Comparison of ENCODE assay signal across 1 cellular context in the genomic region with DNA sequence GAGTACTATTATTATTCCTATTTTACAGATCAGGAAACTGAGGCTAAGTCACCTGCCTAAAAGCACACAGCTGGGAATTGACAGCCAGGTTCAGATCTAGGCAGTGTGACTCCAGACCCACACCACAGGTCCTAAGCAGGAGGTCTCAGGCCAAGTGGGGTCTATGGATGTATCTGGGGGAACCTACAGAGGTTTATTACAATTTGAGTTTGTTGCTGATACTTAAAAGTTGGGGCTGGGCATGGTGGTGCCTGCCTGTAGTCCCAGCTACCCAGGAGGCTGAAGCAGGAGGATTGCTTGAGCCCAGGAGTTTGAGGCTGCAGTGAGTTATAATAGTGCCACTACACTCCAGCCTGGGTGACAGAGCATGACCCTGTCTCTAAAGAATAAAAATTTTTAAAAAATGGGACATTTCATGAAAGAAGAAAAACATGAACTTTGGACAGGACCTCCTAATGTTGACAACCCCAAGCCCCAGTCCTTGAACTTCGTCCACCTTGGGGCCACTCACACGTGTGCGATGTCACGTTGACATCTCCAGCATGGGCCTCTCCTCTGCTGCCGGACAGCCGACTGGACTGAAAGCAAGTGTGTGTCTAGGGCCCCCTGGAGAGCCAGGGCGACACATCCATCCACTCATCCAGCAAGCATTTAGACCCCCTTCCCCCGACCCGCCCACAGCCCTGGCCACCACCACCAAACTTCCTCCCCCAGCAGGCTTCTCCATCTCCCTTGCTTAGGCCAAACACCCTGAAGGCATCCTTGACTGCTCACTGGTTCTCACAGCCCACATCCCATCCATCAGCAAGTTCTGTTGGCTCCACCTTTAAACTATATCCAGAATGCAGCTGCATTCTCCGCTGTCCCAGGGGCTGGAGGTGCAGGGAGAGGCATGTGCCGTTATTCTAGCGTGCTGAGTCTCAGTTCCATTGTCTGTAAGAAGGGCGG.
A peak's percentile ranks its signal among the peaks of the same experiment; 100 is the strongest.
TF ChIP-seq lines count a peak whose summit lies in the region.

No MANE protein-coding gene starts in this region.

TF ChIP-seq in HepG2, 621 proteins besides CTCF, POLR2A, EP300 and RAD21 (continued from another document and continues in another):
- TF ChIP-seq, protein P1, sequence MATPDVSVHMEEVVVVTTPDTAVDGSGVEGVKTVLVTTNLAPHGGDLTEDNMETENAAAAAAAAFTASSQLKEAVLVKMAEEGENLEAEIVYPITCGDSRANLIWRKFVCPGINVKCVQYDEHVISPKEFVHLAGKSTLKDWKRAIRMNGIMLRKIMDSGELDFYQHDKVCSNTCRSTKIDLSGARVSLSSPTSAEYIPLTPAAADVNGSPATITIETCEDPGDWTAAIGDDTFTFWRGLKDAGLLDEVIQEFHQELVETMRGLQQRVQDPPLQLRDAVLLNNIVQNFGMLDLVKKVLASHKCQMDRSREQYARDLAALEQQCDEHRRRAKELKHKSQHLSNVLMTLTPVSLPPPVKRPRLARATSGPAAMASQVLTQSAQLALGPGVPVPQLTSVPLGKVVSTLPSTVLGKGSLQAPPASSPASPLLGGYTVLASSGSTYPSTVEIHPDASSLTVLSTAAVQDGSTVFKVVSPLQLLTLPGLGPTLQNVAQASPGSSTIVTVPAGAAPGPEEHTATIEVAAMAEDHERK (CRISPR knock-in tag; IDR thresholded peaks at IDR 0.05; ENCODE audit: low read depth): peak; percentile 52; the same call in 1 of the 2 replicates
- TF ChIP-seq RXRB (CRISPR knock-in tag; IDR thresholded peaks at IDR 0.05; ENCODE audit: borderline replicate concordance) (peak; percentile 99), SIN3A (IDR thresholded peaks at IDR 0.05; ENCODE audit: borderline replicate concordance, low read depth, low read length) (peak; percentile 89; the same call in 1 of the 2 replicates), ZNF766 (CRISPR knock-in tag; IDR thresholded peaks at IDR 0.05; ENCODE audit: borderline replicate concordance) (no peak; the same call in 1 of the 2 replicates), ZNF709 (CRISPR knock-in tag; IDR thresholded peaks at IDR 0.05) (no peak), HOXA5 (CRISPR knock-in tag; IDR thresholded peaks at IDR 0.05) (peak; percentile 94), ZNF652 (CRISPR knock-in tag; IDR thresholded peaks at IDR 0.05; ENCODE audit: borderline replicate concordance, low read depth) (peak; percentile 64; the same call in 1 of the 2 replicates), PAWR (CRISPR knock-in tag; IDR thresholded peaks at IDR 0.05; ENCODE audit: borderline replicate concordance) (peak; percentile 38; the same call in 1 of the 2 replicates), AGO2 (optimal IDR thresholded peaks at IDR 0.05; ENCODE audit: low read depth, low read length) (no peak), RNF2 (conservative IDR thresholded peaks at IDR 0.05; ENCODE audit: low read depth) (peak; percentile 32; the same call in 1 of the 2 replicates), FOSL2 (CRISPR knock-in tag; IDR thresholded peaks at IDR 0.05) (peak; percentile 93), PHF20 (CRISPR knock-in tag; IDR thresholded peaks at IDR 0.05) (peak; percentile 40; the same call in 1 of the 2 replicates), ONECUT2 (CRISPR knock-in tag; IDR thresholded peaks at IDR 0.05) (no peak; the same call in 1 of the 2 replicates), ZNF343 (CRISPR knock-in tag; IDR thresholded peaks at IDR 0.05) (0 out of 2 replicates have a peak, but pooled peaks have one; percentile 56), SP5 (CRISPR knock-in tag; IDR thresholded peaks at IDR 0.05; ENCODE audit: borderline replicate concordance, low read depth) (peak; percentile 98), HES4 (CRISPR knock-in tag; IDR thresholded peaks at IDR 0.05; ENCODE audit: borderline replicate concordance) (peak; percentile 86), ZNF331 (CRISPR knock-in tag; IDR thresholded peaks at IDR 0.05) (peak; percentile 96), ZNF543 (CRISPR knock-in tag; IDR thresholded peaks at IDR 0.05) (peak; percentile 89), ETV6 (CRISPR knock-in tag; conservative IDR thresholded peaks at IDR 0.05) (0 out of 2 replicates have a peak, but pooled peaks have one; percentile 58), FOXA3 (CRISPR knock-in tag; IDR thresholded peaks at IDR 0.05) (peak; percentile 98)
- TF ChIP-seq, protein P2, sequence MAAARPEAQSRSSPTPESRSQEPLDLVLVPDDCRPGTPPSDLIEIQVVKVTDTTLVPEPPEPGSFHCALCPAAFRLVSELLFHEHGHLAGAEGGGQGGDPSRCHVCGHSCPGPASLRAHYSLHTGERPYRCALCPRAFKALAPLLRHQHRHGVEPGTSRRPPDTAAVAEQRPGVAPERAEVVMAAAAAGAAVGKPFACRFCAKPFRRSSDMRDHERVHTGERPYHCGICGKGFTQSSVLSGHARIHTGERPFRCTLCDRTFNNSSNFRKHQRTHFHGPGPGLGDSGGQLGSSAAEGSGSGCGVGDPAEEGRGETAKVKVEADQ (CRISPR knock-in tag; IDR thresholded peaks at IDR 0.05; ENCODE audit: borderline replicate concordance): peak; percentile 90
- TF ChIP-seq, protein P3, sequence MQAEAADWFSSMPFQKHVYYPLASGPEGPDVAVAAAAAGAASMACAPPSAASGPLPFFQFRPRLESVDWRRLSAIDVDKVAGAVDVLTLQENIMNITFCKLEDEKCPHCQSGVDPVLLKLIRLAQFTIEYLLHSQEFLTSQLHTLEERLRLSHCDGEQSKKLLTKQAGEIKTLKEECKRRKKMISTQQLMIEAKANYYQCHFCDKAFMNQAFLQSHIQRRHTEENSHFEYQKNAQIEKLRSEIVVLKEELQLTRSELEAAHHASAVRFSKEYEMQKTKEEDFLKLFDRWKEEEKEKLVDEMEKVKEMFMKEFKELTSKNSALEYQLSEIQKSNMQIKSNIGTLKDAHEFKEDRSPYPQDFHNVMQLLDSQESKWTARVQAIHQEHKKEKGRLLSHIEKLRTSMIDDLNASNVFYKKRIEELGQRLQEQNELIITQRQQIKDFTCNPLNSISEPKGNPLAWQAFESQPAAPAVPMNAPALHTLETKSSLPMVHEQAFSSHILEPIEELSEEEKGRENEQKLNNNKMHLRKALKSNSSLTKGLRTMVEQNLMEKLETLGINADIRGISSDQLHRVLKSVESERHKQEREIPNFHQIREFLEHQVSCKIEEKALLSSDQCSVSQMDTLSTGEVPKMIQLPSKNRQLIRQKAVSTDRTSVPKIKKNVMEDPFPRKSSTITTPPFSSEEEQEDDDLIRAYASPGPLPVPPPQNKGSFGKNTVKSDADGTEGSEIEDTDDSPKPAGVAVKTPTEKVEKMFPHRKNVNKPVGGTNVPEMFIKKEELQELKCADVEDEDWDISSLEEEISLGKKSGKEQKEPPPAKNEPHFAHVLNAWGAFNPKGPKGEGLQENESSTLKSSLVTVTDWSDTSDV (CRISPR knock-in tag; IDR thresholded peaks at IDR 0.05): no peak
- TF ChIP-seq, protein P4, sequence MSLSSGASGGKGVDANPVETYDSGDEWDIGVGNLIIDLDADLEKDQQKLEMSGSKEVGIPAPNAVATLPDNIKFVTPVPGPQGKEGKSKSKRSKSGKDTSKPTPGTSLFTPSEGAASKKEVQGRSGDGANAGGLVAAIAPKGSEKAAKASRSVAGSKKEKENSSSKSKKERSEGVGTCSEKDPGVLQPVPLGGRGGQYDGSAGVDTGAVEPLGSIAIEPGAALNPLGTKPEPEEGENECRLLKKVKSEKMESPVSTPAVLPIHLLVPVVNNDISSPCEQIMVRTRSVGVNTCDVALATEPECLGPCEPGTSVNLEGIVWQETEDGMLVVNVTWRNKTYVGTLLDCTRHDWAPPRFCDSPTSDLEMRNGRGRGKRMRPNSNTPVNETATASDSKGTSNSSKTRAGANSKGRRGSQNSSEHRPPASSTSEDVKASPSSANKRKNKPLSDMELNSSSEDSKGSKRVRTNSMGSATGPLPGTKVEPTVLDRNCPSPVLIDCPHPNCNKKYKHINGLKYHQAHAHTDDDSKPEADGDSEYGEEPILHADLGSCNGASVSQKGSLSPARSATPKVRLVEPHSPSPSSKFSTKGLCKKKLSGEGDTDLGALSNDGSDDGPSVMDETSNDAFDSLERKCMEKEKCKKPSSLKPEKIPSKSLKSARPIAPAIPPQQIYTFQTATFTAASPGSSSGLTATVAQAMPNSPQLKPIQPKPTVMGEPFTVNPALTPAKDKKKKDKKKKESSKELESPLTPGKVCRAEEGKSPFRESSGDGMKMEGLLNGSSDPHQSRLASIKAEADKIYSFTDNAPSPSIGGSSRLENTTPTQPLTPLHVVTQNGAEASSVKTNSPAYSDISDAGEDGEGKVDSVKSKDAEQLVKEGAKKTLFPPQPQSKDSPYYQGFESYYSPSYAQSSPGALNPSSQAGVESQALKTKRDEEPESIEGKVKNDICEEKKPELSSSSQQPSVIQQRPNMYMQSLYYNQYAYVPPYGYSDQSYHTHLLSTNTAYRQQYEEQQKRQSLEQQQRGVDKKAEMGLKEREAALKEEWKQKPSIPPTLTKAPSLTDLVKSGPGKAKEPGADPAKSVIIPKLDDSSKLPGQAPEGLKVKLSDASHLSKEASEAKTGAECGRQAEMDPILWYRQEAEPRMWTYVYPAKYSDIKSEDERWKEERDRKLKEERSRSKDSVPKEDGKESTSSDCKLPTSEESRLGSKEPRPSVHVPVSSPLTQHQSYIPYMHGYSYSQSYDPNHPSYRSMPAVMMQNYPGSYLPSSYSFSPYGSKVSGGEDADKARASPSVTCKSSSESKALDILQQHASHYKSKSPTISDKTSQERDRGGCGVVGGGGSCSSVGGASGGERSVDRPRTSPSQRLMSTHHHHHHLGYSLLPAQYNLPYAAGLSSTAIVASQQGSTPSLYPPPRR (CRISPR knock-in tag; IDR thresholded peaks at IDR 0.05; ENCODE audit: borderline replicate concordance): peak; percentile 98
- TF ChIP-seq, protein P5, sequence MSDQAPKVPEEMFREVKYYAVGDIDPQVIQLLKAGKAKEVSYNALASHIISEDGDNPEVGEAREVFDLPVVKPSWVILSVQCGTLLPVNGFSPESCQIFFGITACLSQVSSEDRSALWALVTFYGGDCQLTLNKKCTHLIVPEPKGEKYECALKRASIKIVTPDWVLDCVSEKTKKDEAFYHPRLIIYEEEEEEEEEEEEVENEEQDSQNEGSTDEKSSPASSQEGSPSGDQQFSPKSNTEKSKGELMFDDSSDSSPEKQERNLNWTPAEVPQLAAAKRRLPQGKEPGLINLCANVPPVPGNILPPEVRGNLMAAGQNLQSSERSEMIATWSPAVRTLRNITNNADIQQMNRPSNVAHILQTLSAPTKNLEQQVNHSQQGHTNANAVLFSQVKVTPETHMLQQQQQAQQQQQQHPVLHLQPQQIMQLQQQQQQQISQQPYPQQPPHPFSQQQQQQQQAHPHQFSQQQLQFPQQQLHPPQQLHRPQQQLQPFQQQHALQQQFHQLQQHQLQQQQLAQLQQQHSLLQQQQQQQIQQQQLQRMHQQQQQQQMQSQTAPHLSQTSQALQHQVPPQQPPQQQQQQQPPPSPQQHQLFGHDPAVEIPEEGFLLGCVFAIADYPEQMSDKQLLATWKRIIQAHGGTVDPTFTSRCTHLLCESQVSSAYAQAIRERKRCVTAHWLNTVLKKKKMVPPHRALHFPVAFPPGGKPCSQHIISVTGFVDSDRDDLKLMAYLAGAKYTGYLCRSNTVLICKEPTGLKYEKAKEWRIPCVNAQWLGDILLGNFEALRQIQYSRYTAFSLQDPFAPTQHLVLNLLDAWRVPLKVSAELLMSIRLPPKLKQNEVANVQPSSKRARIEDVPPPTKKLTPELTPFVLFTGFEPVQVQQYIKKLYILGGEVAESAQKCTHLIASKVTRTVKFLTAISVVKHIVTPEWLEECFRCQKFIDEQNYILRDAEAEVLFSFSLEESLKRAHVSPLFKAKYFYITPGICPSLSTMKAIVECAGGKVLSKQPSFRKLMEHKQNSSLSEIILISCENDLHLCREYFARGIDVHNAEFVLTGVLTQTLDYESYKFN (CRISPR knock-in tag; conservative IDR thresholded peaks at IDR 0.05): peak; percentile 100
- TF ChIP-seq, protein P6, sequence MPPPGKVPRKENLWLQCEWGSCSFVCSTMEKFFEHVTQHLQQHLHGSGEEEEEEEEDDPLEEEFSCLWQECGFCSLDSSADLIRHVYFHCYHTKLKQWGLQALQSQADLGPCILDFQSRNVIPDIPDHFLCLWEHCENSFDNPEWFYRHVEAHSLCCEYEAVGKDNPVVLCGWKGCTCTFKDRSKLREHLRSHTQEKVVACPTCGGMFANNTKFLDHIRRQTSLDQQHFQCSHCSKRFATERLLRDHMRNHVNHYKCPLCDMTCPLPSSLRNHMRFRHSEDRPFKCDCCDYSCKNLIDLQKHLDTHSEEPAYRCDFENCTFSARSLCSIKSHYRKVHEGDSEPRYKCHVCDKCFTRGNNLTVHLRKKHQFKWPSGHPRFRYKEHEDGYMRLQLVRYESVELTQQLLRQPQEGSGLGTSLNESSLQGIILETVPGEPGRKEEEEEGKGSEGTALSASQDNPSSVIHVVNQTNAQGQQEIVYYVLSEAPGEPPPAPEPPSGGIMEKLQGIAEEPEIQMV (CRISPR knock-in tag; IDR thresholded peaks at IDR 0.05; ENCODE audit: low read depth): peak; percentile 96
- TF ChIP-seq, protein P7, sequence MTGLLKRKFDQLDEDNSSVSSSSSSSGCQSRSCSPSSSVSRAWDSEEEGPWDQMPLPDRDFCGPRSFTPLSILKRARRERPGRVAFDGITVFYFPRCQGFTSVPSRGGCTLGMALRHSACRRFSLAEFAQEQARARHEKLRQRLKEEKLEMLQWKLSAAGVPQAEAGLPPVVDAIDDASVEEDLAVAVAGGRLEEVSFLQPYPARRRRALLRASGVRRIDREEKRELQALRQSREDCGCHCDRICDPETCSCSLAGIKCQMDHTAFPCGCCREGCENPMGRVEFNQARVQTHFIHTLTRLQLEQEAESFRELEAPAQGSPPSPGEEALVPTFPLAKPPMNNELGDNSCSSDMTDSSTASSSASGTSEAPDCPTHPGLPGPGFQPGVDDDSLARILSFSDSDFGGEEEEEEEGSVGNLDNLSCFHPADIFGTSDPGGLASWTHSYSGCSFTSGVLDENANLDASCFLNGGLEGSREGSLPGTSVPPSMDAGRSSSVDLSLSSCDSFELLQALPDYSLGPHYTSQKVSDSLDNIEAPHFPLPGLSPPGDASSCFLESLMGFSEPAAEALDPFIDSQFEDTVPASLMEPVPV (CRISPR knock-in tag; IDR thresholded peaks at IDR 0.05): peak; percentile 95
